8 cellular contexts compared by ENCODE assay signal in the genomic region with DNA sequence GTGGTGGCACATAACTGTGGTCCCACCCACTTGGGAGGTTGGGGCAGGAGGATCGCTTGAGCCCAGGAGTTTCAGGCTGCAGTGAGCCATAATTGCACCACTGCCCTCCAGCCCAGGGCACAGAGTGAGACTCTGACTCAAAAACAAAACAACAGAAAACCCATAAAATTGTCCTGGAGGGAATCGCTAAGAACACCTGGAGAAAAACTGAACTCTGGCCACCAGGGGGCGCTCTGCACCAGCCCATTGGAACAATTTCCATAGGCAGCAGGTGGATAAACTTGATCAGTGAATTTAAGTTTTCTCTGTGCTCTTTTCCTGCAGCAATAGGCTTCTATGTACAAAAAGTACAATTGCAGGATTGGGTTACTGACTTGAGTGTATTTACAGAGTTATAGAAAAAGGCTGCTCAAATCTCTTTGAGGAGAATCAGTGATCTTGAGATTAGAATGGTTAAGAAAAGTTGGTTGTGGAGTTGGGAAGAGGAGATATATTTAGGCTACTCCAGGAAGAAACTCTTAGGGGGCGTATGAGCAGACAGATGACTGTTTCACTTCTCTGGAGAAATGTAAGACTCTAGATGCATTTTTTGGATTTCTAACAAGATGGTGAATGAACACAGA.
DNase-seq lines count a peak whose midpoint lies in the region; ATAC-seq and TF ChIP-seq lines count a peak whose summit lies in the region.

No MANE protein-coding gene starts in this region.

- no peaks in the 10 kb centered on the region for H3K4me1 ChIP-seq in Caco-2
- no peaks in the 10 kb centered on the region for H3K4me1 ChIP-seq in OCI-LY7 (ENCODE audit: insufficient read depth, low read length, poor library complexity, severe bottlenecking)
- no peaks in the 10 kb centered on the region for H3K4me1 ChIP-seq in foreskin keratinocyte
- H3K4me1 ChIP-seq in tibial nerve, result no peaks in the 10 kb centered on the region

- no peak overlapping the region for H3K4me3 Mint-ChIP-seq in Caco-2 (ENCODE audit: unreplicated experiment)
- H3K4me3 Mint-ChIP-seq in activated T-cell treated with anti-CD3 and anti-CD28 coated beads, Interleukin-2, amount 50 U/mL, for 72 hours, result no peak overlapping the region

- DNase-seq in Caco-2 (peak; percentile 55 to 76), HUDEP-2 (lab: John Stamatoyannopoulos, UW; ENCODE audit: unreplicated experiment in 76 of 76) (peak in 49 of 76 experiments; percentile 0 to 54 (median 21)), OCI-LY7 (ENCODE audit: low spot score) (peak; percentile 58), foreskin keratinocyte (peak; percentile 17 to 46), omental fat pad (ENCODE audit: low spot score) (peak; percentile 86), tibial nerve (ENCODE audit: low spot score in 2 of 2) (peak; percentile 58 to 77)
- DNase-seq in activated T-cell treated with anti-CD3 and anti-CD28 coated beads, Interleukin-2, amount 50 U/mL, for 72 hours, result peak; percentile 46 to 67

- no peaks in the 10 kb centered on the region for H3K9me2 ChIP-seq in OCI-LY7 (ENCODE audit: insufficient read depth, low read length)

- H3K27me3 ChIP-seq in Caco-2 (replicated peaks; ENCODE audit: control insufficient read depth, insufficient read depth, low read length), result no peaks in the 10 kb centered on the region
- H3K27me3 ChIP-seq in foreskin keratinocyte, result no peaks in the 10 kb centered on the region
- no peaks in the 10 kb centered on the region for H3K27me3 ChIP-seq in tibial nerve

- H2AFZ ChIP-seq in OCI-LY7 (ENCODE audit: low read length), result no peak overlapping the region

- no peaks in the 10 kb centered on the region for H4K20me1 ChIP-seq in OCI-LY7 (ENCODE audit: insufficient read depth, low read length)

- H3K79me2 ChIP-seq in OCI-LY7 (ENCODE audit: insufficient read depth, low read depth, low read length), result no peaks in the 10 kb centered on the region

- BruUV-seq in Caco-2 (replicated peaks; lab: Mats Ljungman, UMichigan) (no TSS peak), OCI-LY7 (replicated peaks; lab: Mats Ljungman, UMichigan) (no TSS peak)

- H3K9me3 ChIP-seq in Caco-2, result no peaks in the 10 kb centered on the region
- no peaks in the 10 kb centered on the region for H3K9me3 ChIP-seq in OCI-LY7 (ENCODE audit: low read length)
- peaks cover 0 to 12% (median 0%) of the 10 kb centered on the region in 4 donors for H3K9me3 ChIP-seq in tibial nerve

- H3K27ac ChIP-seq in OCI-LY7 (ENCODE audit: low read depth, low read length, poor library complexity, severe bottlenecking) (no peak overlapping the region), foreskin keratinocyte (no peak overlapping the region), tibial nerve (no peak overlapping the region)

- H3K27ac Mint-ChIP-seq in Caco-2 (ENCODE audit: unreplicated experiment), result no peak overlapping the region
- no peak overlapping the region for H3K27ac Mint-ChIP-seq in activated T-cell treated with anti-CD3 and anti-CD28 coated beads, Interleukin-2, amount 50 U/mL, for 72 hours

- no peaks in the 10 kb centered on the region for H3K36me3 ChIP-seq in Caco-2 (ENCODE audit: control insufficient read depth, insufficient read depth, low read length)
- H3K36me3 ChIP-seq in OCI-LY7 (ENCODE audit: insufficient read depth, low read length), result no peaks in the 10 kb centered on the region
- no peaks in the 10 kb centered on the region for H3K36me3 ChIP-seq in tibial nerve

- no peaks in the 10 kb centered on the region for H3K9me3 Mint-ChIP-seq in Caco-2 (ENCODE audit: unreplicated experiment)
- H3K9me3 Mint-ChIP-seq in activated T-cell treated with anti-CD3 and anti-CD28 coated beads, Interleukin-2, amount 50 U/mL, for 72 hours, result peaks cover 0 to 1% of the 10 kb centered on the region in 2 donors

- WGBS in tibial nerve, 2 donors, result 8 to 11% methylated on average over 4 of the region's 4 CpGs

- H3K36me3 Mint-ChIP-seq in Caco-2 (ENCODE audit: insufficient read depth, unreplicated experiment), result no peaks in the 10 kb centered on the region
- H3K36me3 Mint-ChIP-seq in activated T-cell treated with anti-CD3 and anti-CD28 coated beads, Interleukin-2, amount 50 U/mL, for 72 hours (ENCODE audit: insufficient read depth in 2 of 2), result no peaks in the 10 kb centered on the region

- intact Hi-C loops in Caco-2 (cut with micrococcal nuclease; ENCODE audit: unreplicated experiment), result loop anchor here (5.0 kb wide), 2 partner anchors 120 to 865 kb away; no protein-coding TSS in a partner anchor
- intact Hi-C loops in OCI-LY7 (cut with micrococcal nuclease; ENCODE audit: unreplicated experiment), result loop anchor here (1.0 kb wide), 2 partner anchors 874 to 879 kb away; no protein-coding TSS in a partner anchor

- CTCF ChIA-PET in Caco-2 (lab: Charles Lee) (no interaction called here), OCI-LY7 (lab: Charles Lee; ENCODE audit: unreplicated experiment) (no interaction called here)

- no peak for ATAC-seq in activated T-cell treated with anti-CD3 and anti-CD28 coated beads, Interleukin-2, amount 50 U/mL, for 72 hours (replicated peaks in 1 of 2)
- ATAC-seq in foreskin keratinocyte (peak; percentile 73), omental fat pad (ENCODE audit: low FRiP score) (no peak), GM19455 (IDR thresholded peaks at IDR 0.05; ENCODE audit: unreplicated experiment) (no peak)

- H3K4me1 Mint-ChIP-seq in Caco-2 (ENCODE audit: low read depth, unreplicated experiment), result no peaks in the 10 kb centered on the region
- H3K4me1 Mint-ChIP-seq in activated T-cell treated with anti-CD3 and anti-CD28 coated beads, Interleukin-2, amount 50 U/mL, for 72 hours (ENCODE audit: low read depth), result no peaks in the 10 kb centered on the region

- no peak overlapping the region for H3K4me2 ChIP-seq in OCI-LY7 (ENCODE audit: low read length)

- no peaks in the 10 kb centered on the region for H3K27me3 Mint-ChIP-seq in Caco-2 (ENCODE audit: insufficient read depth, unreplicated experiment)
- no peaks in the 10 kb centered on the region for H3K27me3 Mint-ChIP-seq in activated T-cell treated with anti-CD3 and anti-CD28 coated beads, Interleukin-2, amount 50 U/mL, for 72 hours (ENCODE audit: low read depth)

- H3K4me3 ChIP-seq in Caco-2 (ENCODE audit: low read depth, low read length) (no peak overlapping the region), OCI-LY7 (ENCODE audit: low read depth, low read length, poor library complexity, severe bottlenecking) (no peak overlapping the region), tibial nerve (no peak overlapping the region)

- no peak for TF ChIP-seq EP300 in tibial nerve (IDR thresholded peaks at IDR 0.05)

- TF ChIP-seq CTCF in Caco-2 (IDR thresholded peaks at IDR 0.05; ENCODE audit: insufficient read depth in 1 of 2, low read depth in 1 of 2, low read length in 1 of 2, severe bottlenecking in 1 of 2, unreplicated experiment in 1 of 2) (peak; percentile 76 to 91), OCI-LY7 (conservative IDR thresholded peaks at IDR 0.05; ENCODE audit: low read length) (peak; percentile 96), foreskin keratinocyte (conservative IDR thresholded peaks at IDR 0.05) (peak; percentile 84), omental fat pad (IDR thresholded peaks at IDR 0.05) (peak in 2 of 3 donors; percentile 31 to 74), tibial nerve (IDR thresholded peaks at IDR 0.05) (peak; percentile 67 to 91 (median 85))

- POLR2A ChIA-PET in Caco-2 (lab: Charles Lee), result no interaction called here
- POLR2A ChIA-PET in OCI-LY7 (lab: Charles Lee), result no interaction called here

- TF ChIP-seq POLR2A in tibial nerve (IDR thresholded peaks at IDR 0.05), result no peak

Comparison
In these comparisons a context has a peak if more than half of its experiments do, and no peak if none do; other contexts are left out.
1. DNase-seq: peak in every context shown above with its lines; median percentile 86 in omental fat pad; 68 in tibial nerve; 66 in Caco-2; 58 in OCI-LY7; 56 in activated T-cell treated with anti-CD3 and anti-CD28 coated beads, Interleukin-2, amount 50 U/mL, for 72 hours; 32 in foreskin keratinocyte; 21 in HUDEP-2.